ENCODE assay signal across 24 cellular contexts in the genomic region with DNA sequence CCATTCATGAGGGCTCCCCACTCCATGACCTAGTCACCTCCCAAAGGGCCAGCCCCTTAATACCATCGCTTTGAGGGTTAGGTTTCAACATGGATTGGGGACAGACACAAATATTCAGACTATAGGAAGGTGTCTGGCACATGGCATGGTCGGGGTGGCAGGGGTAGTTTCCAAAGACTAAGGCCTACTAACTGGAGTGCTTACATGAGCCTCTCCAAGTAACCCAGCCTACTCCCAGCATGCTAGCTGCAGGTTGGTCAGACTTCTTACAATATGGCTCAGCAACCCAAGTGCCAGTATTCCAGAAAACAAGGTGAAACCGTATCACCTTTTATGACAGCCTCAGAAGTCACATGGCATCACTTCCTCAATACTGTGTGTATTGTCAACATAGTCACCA.
"Had no signal": no experiment of that assay in that cellular context is flagged by ENCODE, and none has a peak within 500 bp of the region (broad histone marks: within the 10 kb centered on the region; RNA-seq: fewer than 3 reads in every experiment).

No MANE protein-coding gene starts in this region.

- DNase-seq: IMR-90, Karpas-422, KG1, MV-4-11, NCI-H1048, NCI-H1105, NCI-H1417, NCI-H1436 treated with DMSO at 0.1 percent for 48 hours, NCI-H1694, NCI-H187 treated with DMSO at 0.1 percent for 48 hours, NCI-H2029 treated with DMSO at 0.1 percent for 48 hours, NCI-H2171, NCI-H226, NCI-H446, NCI-H510A, NCI-H524 treated with DMSO at 0.1 percent for 48 hours, NCI-H82, Right ventricle myocardium superior, RPMI8226, SIG-M5 had no signal

- H3K9me3 ChIP-seq: SJSA1 had no signal

- ATAC-seq: HepG2 had no signal

- H3K27me3 ChIP-seq: SJSA1 had no signal

- H3K27ac ChIP-seq: SJSA1, SK-N-MC had no signal

- FAIRE-seq: HepG2, RCC 7860 had no signal

- H3K36me3 ChIP-seq: SJSA1 had no signal

- H3K4me3 ChIP-seq: SJSA1, SK-N-MC had no signal

- H3K4me1 ChIP-seq: SJSA1 had no signal
